1 cellular context compared by ENCODE assay signal in the genomic region with DNA sequence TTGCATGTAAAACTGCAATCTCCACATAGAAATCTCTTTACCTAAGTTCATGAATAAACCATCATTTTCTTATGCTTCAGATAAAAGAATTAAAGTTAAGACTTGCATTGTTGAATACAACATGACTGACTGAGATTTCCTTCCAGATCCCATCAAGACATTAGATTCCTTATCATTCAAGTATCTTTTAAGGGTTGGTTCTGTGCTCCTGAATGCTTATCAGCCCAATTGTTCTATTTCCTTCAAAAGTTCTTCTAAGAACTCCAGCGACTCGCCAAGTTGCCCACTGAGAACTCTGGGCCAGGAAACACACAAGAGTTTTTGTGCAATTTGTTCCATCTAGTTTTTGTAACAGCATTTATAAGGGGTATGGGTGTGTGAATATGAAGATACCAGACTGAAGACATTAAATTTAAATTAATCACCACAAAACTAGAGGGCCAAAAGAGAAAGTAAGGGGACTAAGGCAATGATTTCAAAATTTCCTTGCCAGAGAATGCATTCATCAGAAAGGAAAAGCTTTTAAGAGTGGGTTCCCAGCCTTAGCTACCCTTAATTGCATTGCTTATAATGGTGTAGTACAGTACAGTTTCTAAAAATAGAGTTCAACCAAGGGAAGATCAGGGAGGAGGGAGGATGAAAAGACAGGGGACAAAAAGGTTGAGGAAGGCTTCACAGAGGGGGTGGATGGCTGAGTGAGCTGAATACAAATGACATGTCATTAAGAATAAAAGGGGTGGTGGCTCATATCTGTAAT.
TF ChIP-seq lines count a peak whose summit lies in the region.

No MANE protein-coding gene starts in this region.

TF ChIP-seq in WTC11, 78 proteins besides CTCF, POLR2A, EP300 and RAD21 (continued from another document):
- TF ChIP-seq, protein P1, sequence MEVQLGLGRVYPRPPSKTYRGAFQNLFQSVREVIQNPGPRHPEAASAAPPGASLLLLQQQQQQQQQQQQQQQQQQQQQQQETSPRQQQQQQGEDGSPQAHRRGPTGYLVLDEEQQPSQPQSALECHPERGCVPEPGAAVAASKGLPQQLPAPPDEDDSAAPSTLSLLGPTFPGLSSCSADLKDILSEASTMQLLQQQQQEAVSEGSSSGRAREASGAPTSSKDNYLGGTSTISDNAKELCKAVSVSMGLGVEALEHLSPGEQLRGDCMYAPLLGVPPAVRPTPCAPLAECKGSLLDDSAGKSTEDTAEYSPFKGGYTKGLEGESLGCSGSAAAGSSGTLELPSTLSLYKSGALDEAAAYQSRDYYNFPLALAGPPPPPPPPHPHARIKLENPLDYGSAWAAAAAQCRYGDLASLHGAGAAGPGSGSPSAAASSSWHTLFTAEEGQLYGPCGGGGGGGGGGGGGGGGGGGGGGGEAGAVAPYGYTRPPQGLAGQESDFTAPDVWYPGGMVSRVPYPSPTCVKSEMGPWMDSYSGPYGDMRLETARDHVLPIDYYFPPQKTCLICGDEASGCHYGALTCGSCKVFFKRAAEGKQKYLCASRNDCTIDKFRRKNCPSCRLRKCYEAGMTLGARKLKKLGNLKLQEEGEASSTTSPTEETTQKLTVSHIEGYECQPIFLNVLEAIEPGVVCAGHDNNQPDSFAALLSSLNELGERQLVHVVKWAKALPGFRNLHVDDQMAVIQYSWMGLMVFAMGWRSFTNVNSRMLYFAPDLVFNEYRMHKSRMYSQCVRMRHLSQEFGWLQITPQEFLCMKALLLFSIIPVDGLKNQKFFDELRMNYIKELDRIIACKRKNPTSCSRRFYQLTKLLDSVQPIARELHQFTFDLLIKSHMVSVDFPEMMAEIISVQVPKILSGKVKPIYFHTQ (CRISPR knock-in tag; IDR thresholded peaks at IDR 0.05): no peak
- no peak for TF ChIP-seq CREB1 (CRISPR knock-in tag; IDR thresholded peaks at IDR 0.05)
- TF ChIP-seq, protein P2, sequence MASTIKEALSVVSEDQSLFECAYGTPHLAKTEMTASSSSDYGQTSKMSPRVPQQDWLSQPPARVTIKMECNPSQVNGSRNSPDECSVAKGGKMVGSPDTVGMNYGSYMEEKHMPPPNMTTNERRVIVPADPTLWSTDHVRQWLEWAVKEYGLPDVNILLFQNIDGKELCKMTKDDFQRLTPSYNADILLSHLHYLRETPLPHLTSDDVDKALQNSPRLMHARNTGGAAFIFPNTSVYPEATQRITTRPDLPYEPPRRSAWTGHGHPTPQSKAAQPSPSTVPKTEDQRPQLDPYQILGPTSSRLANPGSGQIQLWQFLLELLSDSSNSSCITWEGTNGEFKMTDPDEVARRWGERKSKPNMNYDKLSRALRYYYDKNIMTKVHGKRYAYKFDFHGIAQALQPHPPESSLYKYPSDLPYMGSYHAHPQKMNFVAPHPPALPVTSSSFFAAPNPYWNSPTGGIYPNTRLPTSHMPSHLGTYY (CRISPR knock-in tag; IDR thresholded peaks at IDR 0.05): no peak
- no peak for TF ChIP-seq NR1H2 (CRISPR knock-in tag; IDR thresholded peaks at IDR 0.05)
- TF ChIP-seq, protein P3, sequence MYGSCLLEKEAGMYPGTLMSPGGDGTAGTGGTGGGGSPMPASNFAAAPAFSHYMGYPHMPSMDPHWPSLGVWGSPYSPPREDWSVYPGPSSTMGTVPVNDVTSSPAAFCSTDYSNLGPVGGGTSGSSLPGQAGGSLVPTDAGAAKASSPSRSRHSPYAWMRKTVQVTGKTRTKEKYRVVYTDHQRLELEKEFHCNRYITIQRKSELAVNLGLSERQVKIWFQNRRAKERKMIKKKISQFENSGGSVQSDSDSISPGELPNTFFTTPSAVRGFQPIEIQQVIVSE (CRISPR knock-in tag; IDR thresholded peaks at IDR 0.05; ENCODE audit: borderline replicate concordance): no peak
- TF ChIP-seq TEAD4 (CRISPR knock-in tag; IDR thresholded peaks at IDR 0.05): no peak
